1 cellular context compared by ENCODE assay signal in genomic region chr1:151546006-151546925, GRCh38.
TF ChIP-seq lines count a peak whose summit lies in the region.

No MANE protein-coding gene starts in this region.

TF ChIP-seq in H1, 55 proteins besides CTCF, POLR2A, EP300 and RAD21:
- TF ChIP-seq GTF2F1 (IDR thresholded peaks at IDR 0.05; ENCODE audit: borderline replicate concordance, low read depth, low read length): no peak
- TF ChIP-seq POLR2AphosphoS5 (IDR thresholded peaks at IDR 0.05; ENCODE audit: low read depth, low read length): no peak
- TF ChIP-seq BACH1 (IDR thresholded peaks at IDR 0.05; ENCODE audit: low read length): no peak
- no peak for TF ChIP-seq CHD1 (IDR thresholded peaks at IDR 0.05; ENCODE audit: low read depth, low read length)
- no peak for TF ChIP-seq RNF2 (IDR thresholded peaks at IDR 0.05; ENCODE audit: borderline replicate concordance, low read depth, low read length, missing control alignments, poor library complexity, severe bottlenecking)
- no peak for TF ChIP-seq CTBP2 (IDR thresholded peaks at IDR 0.05; ENCODE audit: borderline replicate concordance, insufficient read depth, insufficient read length, low read length)
- no peak for TF ChIP-seq PHF8 (conservative IDR thresholded peaks at IDR 0.05; ENCODE audit: low read depth, low read length)
- TF ChIP-seq MAX (IDR thresholded peaks at IDR 0.05): no peak
- no peak for TF ChIP-seq KDM4A (IDR thresholded peaks at IDR 0.05; ENCODE audit: low read depth, low read length, severe bottlenecking)
- no peak for TF ChIP-seq KDM1A (IDR thresholded peaks at IDR 0.05; ENCODE audit: borderline replicate concordance, low read length)
- TF ChIP-seq SUZ12 (IDR thresholded peaks at IDR 0.05; ENCODE audit: low read length): no peak
- no peak for TF ChIP-seq CREB1 (IDR thresholded peaks at IDR 0.05)
- TF ChIP-seq CBX5 (IDR thresholded peaks at IDR 0.05; ENCODE audit: low read depth, low read length): no peak
- TF ChIP-seq SIRT6 (IDR thresholded peaks at IDR 0.05; ENCODE audit: low read length): no peak
- no peak for TF ChIP-seq ATF3 (IDR thresholded peaks at IDR 0.05; ENCODE audit: insufficient read depth, low read depth, low read length)
- TF ChIP-seq NANOG (IDR thresholded peaks at IDR 0.05; ENCODE audit: insufficient read depth, low read depth, low read length, poor library complexity, severe bottlenecking): no peak
- no peak for TF ChIP-seq SIX5 (IDR thresholded peaks at IDR 0.05; ENCODE audit: low read depth, low read length)
- no peak for TF ChIP-seq EZH2 (IDR thresholded peaks at IDR 0.05; ENCODE audit: low read depth, low read length, severe bottlenecking)
- TF ChIP-seq ATF2 (IDR thresholded peaks at IDR 0.05; ENCODE audit: low read length): no peak
